Comparison of ENCODE assay signal across 1 cellular context in genomic region chr1:16032388-16033100, GRCh38.
A peak's percentile ranks its signal among the peaks of the same experiment; 100 is the strongest.
TF ChIP-seq lines count a peak whose summit lies in the region.

No MANE protein-coding gene starts in this region.

TF ChIP-seq in K562, 482 proteins besides CTCF, POLR2A, EP300 and RAD21 (continues in another document):
- no peak for TF ChIP-seq HNRNPL (IDR thresholded peaks at IDR 0.05; ENCODE audit: low read depth, low read length)
- TF ChIP-seq ZNF212 (CRISPR knock-in tag; IDR thresholded peaks at IDR 0.05): no peak
- TF ChIP-seq HMGXB4 (CRISPR knock-in tag; IDR thresholded peaks at IDR 0.05): no peak
- TF ChIP-seq PPARD (CRISPR knock-in tag; IDR thresholded peaks at IDR 0.05): no peak
- no peak for TF ChIP-seq ARID3A (IDR thresholded peaks at IDR 0.05; ENCODE audit: borderline replicate concordance, low read depth, low read length)
- TF ChIP-seq SMARCB1 (IDR thresholded peaks at IDR 0.05; ENCODE audit: insufficient read length, low read depth): no peak
- no peak for TF ChIP-seq NFRKB (IDR thresholded peaks at IDR 0.05; ENCODE audit: low read depth)
- no peak for TF ChIP-seq COPS2 (conservative IDR thresholded peaks at IDR 0.05)
- TF ChIP-seq, protein P1, sequence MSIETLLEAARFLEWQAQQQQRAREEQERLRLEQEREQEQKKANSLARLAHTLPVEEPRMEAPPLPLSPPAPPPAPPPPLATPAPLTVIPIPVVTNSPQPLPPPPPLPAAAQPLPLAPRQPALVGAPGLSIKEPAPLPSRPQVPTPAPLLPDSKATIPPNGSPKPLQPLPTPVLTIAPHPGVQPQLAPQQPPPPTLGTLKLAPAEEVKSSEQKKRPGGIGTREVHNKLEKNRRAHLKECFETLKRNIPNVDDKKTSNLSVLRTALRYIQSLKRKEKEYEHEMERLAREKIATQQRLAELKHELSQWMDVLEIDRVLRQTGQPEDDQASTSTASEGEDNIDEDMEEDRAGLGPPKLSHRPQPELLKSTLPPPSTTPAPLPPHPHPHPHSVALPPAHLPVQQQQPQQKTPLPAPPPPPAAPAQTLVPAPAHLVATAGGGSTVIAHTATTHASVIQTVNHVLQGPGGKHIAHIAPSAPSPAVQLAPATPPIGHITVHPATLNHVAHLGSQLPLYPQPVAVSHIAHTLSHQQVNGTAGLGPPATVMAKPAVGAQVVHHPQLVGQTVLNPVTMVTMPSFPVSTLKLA (conservative IDR thresholded peaks at IDR 0.05): peak in 1 of 2 experiments; percentile 56; a peak in 1 of 4 replicates
- no peak for TF ChIP-seq HDAC3 (IDR thresholded peaks at IDR 0.05; ENCODE audit: borderline replicate concordance, partially characterized antibody)
- no peak for TF ChIP-seq MECOM (CRISPR knock-in tag; IDR thresholded peaks at IDR 0.05)
- TF ChIP-seq IRF2 (CRISPR knock-in tag; IDR thresholded peaks at IDR 0.05): no peak
- TF ChIP-seq DNMT1 (IDR thresholded peaks at IDR 0.05): no peak
- TF ChIP-seq C11orf30 (IDR thresholded peaks at IDR 0.05; ENCODE audit: low read depth): no peak
- no peak for TF ChIP-seq GABPB2 (CRISPR knock-in tag; conservative IDR thresholded peaks at IDR 0.05)
- TF ChIP-seq ZFP1 (CRISPR knock-in tag; IDR thresholded peaks at IDR 0.05): no peak
- no peak for TF ChIP-seq RUNX1 (IDR thresholded peaks at IDR 0.05; ENCODE audit: low read depth)
- TF ChIP-seq HDAC6 (IDR thresholded peaks at IDR 0.05; ENCODE audit: low read depth, low read length): no peak
- TF ChIP-seq ZNF436 (CRISPR knock-in tag; IDR thresholded peaks at IDR 0.05): no peak
- no peak for TF ChIP-seq LARP7 (IDR thresholded peaks at IDR 0.05)
- no peak for TF ChIP-seq RBM25 (IDR thresholded peaks at IDR 0.05; ENCODE audit: low read depth, low read length, severe bottlenecking)
- peak; percentile 29 to 49; a peak in 3 of 4 replicates for TF ChIP-seq NRF1 (conservative IDR thresholded peaks at IDR 0.05 in 1 of 2, IDR thresholded peaks at IDR 0.05 in 1 of 2)
- no peak for TF ChIP-seq BRCA1 (IDR thresholded peaks at IDR 0.05)
- TF ChIP-seq BRCA1 (CRISPR knock-in tag; IDR thresholded peaks at IDR 0.05): no peak
- TF ChIP-seq L3MBTL2 (IDR thresholded peaks at IDR 0.05): no peak
- TF ChIP-seq ZNF408 (CRISPR knock-in tag; IDR thresholded peaks at IDR 0.05; ENCODE audit: low read depth): no peak
- TF ChIP-seq SMARCC2 (IDR thresholded peaks at IDR 0.05; ENCODE audit: low read depth): no peak
- TF ChIP-seq PBX2 (CRISPR knock-in tag; IDR thresholded peaks at IDR 0.05; ENCODE audit: low read depth): no peak
- no peak for TF ChIP-seq PBX2 (tag; conservative IDR thresholded peaks at IDR 0.05; ENCODE audit: low read depth)
- TF ChIP-seq TRIM24 (IDR thresholded peaks at IDR 0.05): no peak
- TF ChIP-seq, protein P2, sequence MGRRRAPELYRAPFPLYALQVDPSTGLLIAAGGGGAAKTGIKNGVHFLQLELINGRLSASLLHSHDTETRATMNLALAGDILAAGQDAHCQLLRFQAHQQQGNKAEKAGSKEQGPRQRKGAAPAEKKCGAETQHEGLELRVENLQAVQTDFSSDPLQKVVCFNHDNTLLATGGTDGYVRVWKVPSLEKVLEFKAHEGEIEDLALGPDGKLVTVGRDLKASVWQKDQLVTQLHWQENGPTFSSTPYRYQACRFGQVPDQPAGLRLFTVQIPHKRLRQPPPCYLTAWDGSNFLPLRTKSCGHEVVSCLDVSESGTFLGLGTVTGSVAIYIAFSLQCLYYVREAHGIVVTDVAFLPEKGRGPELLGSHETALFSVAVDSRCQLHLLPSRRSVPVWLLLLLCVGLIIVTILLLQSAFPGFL (CRISPR knock-in tag; IDR thresholded peaks at IDR 0.05): no peak
- no peak for TF ChIP-seq RFX5 (IDR thresholded peaks at IDR 0.05; ENCODE audit: low read depth, low read length)
- TF ChIP-seq, protein P3, sequence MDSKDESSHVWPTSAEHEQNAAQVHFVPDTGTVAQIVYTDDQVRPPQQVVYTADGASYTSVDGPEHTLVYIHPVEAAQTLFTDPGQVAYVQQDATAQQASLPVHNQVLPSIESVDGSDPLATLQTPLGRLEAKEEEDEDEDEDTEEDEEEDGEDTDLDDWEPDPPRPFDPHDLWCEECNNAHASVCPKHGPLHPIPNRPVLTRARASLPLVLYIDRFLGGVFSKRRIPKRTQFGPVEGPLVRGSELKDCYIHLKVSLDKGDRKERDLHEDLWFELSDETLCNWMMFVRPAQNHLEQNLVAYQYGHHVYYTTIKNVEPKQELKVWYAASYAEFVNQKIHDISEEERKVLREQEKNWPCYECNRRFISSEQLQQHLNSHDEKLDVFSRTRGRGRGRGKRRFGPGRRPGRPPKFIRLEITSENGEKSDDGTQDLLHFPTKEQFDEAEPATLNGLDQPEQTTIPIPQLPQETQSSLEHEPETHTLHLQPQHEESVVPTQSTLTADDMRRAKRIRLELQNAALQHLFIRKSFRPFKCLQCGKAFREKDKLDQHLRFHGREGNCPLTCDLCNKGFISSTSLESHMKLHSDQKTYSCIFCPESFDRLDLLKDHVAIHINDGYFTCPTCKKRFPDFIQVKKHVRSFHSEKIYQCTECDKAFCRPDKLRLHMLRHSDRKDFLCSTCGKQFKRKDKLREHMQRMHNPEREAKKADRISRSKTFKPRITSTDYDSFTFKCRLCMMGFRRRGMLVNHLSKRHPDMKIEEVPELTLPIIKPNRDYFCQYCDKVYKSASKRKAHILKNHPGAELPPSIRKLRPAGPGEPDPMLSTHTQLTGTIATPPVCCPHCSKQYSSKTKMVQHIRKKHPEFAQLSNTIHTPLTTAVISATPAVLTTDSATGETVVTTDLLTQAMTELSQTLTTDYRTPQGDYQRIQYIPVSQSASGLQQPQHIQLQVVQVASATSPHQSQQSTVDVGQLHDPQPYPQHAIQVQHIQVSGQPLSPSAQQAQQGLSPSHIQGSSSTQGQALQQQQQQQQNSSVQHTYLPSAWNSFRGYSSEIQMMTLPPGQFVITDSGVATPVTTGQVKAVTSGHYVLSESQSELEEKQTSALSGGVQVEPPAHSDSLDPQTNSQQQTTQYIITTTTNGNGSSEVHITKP (IDR thresholded peaks at IDR 0.05; ENCODE audit: partially characterized antibody): no peak
- no peak for TF ChIP-seq NR4A1 (CRISPR knock-in tag; IDR thresholded peaks at IDR 0.05)
- TF ChIP-seq NR4A1 (tag; IDR thresholded peaks at IDR 0.05): no peak
- no peak for TF ChIP-seq TSC22D4 (tag; IDR thresholded peaks at IDR 0.05)
- TF ChIP-seq, protein P4, sequence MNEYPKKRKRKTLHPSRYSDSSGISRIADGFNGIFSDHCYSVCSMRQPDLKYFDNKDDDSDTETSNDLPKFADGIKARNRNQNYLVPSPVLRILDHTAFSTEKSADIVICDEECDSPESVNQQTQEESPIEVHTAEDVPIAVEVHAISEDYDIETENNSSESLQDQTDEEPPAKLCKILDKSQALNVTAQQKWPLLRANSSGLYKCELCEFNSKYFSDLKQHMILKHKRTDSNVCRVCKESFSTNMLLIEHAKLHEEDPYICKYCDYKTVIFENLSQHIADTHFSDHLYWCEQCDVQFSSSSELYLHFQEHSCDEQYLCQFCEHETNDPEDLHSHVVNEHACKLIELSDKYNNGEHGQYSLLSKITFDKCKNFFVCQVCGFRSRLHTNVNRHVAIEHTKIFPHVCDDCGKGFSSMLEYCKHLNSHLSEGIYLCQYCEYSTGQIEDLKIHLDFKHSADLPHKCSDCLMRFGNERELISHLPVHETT (CRISPR knock-in tag; conservative IDR thresholded peaks at IDR 0.05 in 1 of 2, IDR thresholded peaks at IDR 0.05 in 1 of 2): no peak
- TF ChIP-seq, protein P5, sequence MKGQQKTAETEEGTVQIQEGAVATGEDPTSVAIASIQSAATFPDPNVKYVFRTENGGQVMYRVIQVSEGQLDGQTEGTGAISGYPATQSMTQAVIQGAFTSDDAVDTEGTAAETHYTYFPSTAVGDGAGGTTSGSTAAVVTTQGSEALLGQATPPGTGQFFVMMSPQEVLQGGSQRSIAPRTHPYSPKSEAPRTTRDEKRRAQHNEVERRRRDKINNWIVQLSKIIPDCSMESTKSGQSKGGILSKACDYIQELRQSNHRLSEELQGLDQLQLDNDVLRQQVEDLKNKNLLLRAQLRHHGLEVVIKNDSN (CRISPR knock-in tag; IDR thresholded peaks at IDR 0.05): no peak; the same call in 1 of the 2 replicates
- TF ChIP-seq GTF2A2 (tag; IDR thresholded peaks at IDR 0.05): no peak
- no peak for TF ChIP-seq CCAR2 (IDR thresholded peaks at IDR 0.05; ENCODE audit: low read depth, low read length)
- TF ChIP-seq ZNF24 (IDR thresholded peaks at IDR 0.05): peak; percentile 19; the same call in 1 of the 2 replicates
- TF ChIP-seq HNRNPUL1 (IDR thresholded peaks at IDR 0.05; ENCODE audit: low read length): no peak
- TF ChIP-seq CHCHD3 (CRISPR knock-in tag; IDR thresholded peaks at IDR 0.05): no peak
- no peak for TF ChIP-seq MCM3 (IDR thresholded peaks at IDR 0.05)
- TF ChIP-seq CHD1 (IDR thresholded peaks at IDR 0.05; ENCODE audit: low read length): no peak
- no peak for TF ChIP-seq DDX20 (tag; IDR thresholded peaks at IDR 0.05; ENCODE audit: low read depth)
- TF ChIP-seq ZKSCAN3 (CRISPR knock-in tag; IDR thresholded peaks at IDR 0.05): no peak
- no peak for TF ChIP-seq SRSF3 (IDR thresholded peaks at IDR 0.05; ENCODE audit: insufficient read depth, low read length)
- no peak for TF ChIP-seq CLOCK (CRISPR knock-in tag; IDR thresholded peaks at IDR 0.05; ENCODE audit: borderline replicate concordance)
- no peak for TF ChIP-seq DACH1 (IDR thresholded peaks at IDR 0.05; ENCODE audit: partially characterized antibody)
- peak; percentile 65; the same call in 1 of the 2 replicates for TF ChIP-seq JUND (IDR thresholded peaks at IDR 0.05; ENCODE audit: borderline replicate concordance, low read depth, low read length)
- TF ChIP-seq JUND (tag; IDR thresholded peaks at IDR 0.05; ENCODE audit: borderline replicate concordance, low read depth, low read length): no peak; the same call in 2 of the 3 replicates
- TF ChIP-seq NFATC3 (IDR thresholded peaks at IDR 0.05): no peak
